1 cellular context compared by ENCODE assay signal in the genomic region with DNA sequence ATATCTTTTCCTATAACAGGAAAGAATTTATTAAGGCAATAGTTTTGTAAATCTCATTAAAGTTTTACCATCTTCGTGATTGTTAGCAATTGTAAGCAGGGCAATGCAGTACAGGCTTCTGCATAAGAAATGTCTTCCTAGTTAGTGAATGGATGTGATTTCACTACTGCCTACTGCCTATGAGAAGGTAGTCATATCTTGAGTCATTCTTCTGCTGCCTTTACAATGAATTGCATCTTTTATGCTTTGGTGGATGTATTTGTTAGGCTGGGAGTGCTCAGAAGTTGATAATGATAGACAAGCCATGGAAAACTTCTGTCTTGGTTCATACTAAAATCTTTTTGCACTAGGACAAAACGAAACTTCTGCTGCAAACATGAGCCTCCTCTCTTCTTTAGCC.
TF ChIP-seq lines count a peak whose summit lies in the region.

No MANE protein-coding gene starts in this region.

TF ChIP-seq in IMR-90, 13 proteins besides CTCF, POLR2A, EP300 and RAD21 (continued from another document):
- TF ChIP-seq, protein P1, sequence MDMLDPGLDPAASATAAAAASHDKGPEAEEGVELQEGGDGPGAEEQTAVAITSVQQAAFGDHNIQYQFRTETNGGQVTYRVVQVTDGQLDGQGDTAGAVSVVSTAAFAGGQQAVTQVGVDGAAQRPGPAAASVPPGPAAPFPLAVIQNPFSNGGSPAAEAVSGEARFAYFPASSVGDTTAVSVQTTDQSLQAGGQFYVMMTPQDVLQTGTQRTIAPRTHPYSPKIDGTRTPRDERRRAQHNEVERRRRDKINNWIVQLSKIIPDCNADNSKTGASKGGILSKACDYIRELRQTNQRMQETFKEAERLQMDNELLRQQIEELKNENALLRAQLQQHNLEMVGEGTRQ (IDR thresholded peaks at IDR 0.05; ENCODE audit: low read depth, low read length) = no peak
- TF ChIP-seq MXI1 (IDR thresholded peaks at IDR 0.05; ENCODE audit: borderline replicate concordance, low read depth, low read length) = no peak
TF ChIP-seq in IMR-90: peak in this region for 0.
